8 cellular contexts compared by ENCODE assay signal in genomic region chr5:154039458-154039829, GRCh38. TPM values are rescaled to one million over a fixed set of nuclear protein-coding genes. Genes with fewer than 3 reads are reported as not detected.
A peak's percentile ranks its signal among the peaks of the same experiment; 100 is the strongest.
DNase-seq lines count a peak whose midpoint lies in the region; ATAC-seq and TF ChIP-seq lines count a peak whose summit lies in the region.

No MANE protein-coding gene starts in this region.

- peak overlapping the region; percentile 71 for H3K4me2 ChIP-seq in DOHH2 (ENCODE audit: low read length)
- peak overlapping the region; percentile 81 for H3K4me2 ChIP-seq in parathyroid adenoma (ENCODE audit: low read length)

- H3K27ac ChIP-seq in DOHH2 (ENCODE audit: low read depth, low read length), result no peak overlapping the region
- H3K27ac ChIP-seq in Peyer's patch, result peak overlapping the region in 3 of 4 donors; percentile 83 to 86 (median 85)
- H3K27ac ChIP-seq in esophagus (ENCODE audit: low read depth in 2 of 2, low read length in 1 of 2), result no peak overlapping the region
- peak overlapping the region; percentile 82 for H3K27ac ChIP-seq in parathyroid adenoma

- no peak overlapping the region for H3K9ac ChIP-seq in parathyroid adenoma

- no peak for TF ChIP-seq POLR2A in Peyer's patch (IDR thresholded peaks at IDR 0.05)

- ATAC-seq in GM21423 (IDR thresholded peaks at IDR 0.05; ENCODE audit: unreplicated experiment) (no peak), GM21528 (IDR thresholded peaks at IDR 0.05; ENCODE audit: low FRiP score, unreplicated experiment) (no peak)

- DNase-seq in Peyer's patch, result no peak
- no peak for DNase-seq in AG20443 (ENCODE audit: low spot score)
- no peak for DNase-seq in effector CD4-positive, alpha-beta T cell

- H3K36me3 ChIP-seq in DOHH2 (ENCODE audit: control insufficient read depth, low read length) (peaks cover 8% of the 10 kb centered on the region), Peyer's patch (no peaks in the 10 kb centered on the region), esophagus (ENCODE audit: control insufficient read depth in 2 of 2, insufficient read depth in 2 of 2, low read length in 1 of 2) (peaks cover 0 to 3% of the 10 kb centered on the region in 2 donors), parathyroid adenoma (ENCODE audit: control insufficient read depth, insufficient read depth, low read length) (no peaks in the 10 kb centered on the region)

- H3K4me1 ChIP-seq in DOHH2 (ENCODE audit: control insufficient read depth, low read length) (peaks cover 35% of the 10 kb centered on the region), Peyer's patch (peaks cover 0 to 12% (median 9%) of the 10 kb centered on the region in 4 donors), esophagus (ENCODE audit: control insufficient read depth in 2 of 2, insufficient read depth in 2 of 2, low read length in 1 of 2) (no peaks in the 10 kb centered on the region), parathyroid adenoma (peaks cover 3% of the 10 kb centered on the region)

- no peaks in the 10 kb centered on the region for H3K9me2 ChIP-seq in DOHH2 (replicated peaks; ENCODE audit: control insufficient read depth, low read length)

- H3K79me2 ChIP-seq in DOHH2 (ENCODE audit: control insufficient read depth, low read length), result peaks cover 61% of the 10 kb centered on the region
- peaks cover 25% of the 10 kb centered on the region for H3K79me2 ChIP-seq in parathyroid adenoma

- WGBS in esophagus, 2 donors, result 35 to 44% methylated on average over 1 of the region's 1 CpG

- H2AFZ ChIP-seq in parathyroid adenoma, result peak overlapping the region; percentile 95

- H3K27me3 ChIP-seq in DOHH2 (ENCODE audit: control insufficient read depth, low read length), result no peaks in the 10 kb centered on the region
- H3K27me3 ChIP-seq in Peyer's patch, result no peaks in the 10 kb centered on the region
- no peaks in the 10 kb centered on the region for H3K27me3 ChIP-seq in esophagus (ENCODE audit: control insufficient read depth in 1 of 2, insufficient read depth in 2 of 2, low read length in 2 of 2)
- H3K27me3 ChIP-seq in parathyroid adenoma (ENCODE audit: control insufficient read depth, insufficient read depth, low read length), result no peaks in the 10 kb centered on the region

- H3F3A ChIP-seq in DOHH2 (ENCODE audit: control insufficient read depth, insufficient read depth), result peaks cover 5% of the 10 kb centered on the region; the same call in 1 of the 2 replicates

- H3K9me3 ChIP-seq in DOHH2 (ENCODE audit: control insufficient read depth, insufficient read depth, low read length), result no peaks in the 10 kb centered on the region
- no peaks in the 10 kb centered on the region for H3K9me3 ChIP-seq in Peyer's patch
- no peaks in the 10 kb centered on the region for H3K9me3 ChIP-seq in esophagus (ENCODE audit: control insufficient read depth in 2 of 2, insufficient read depth in 1 of 2, low read depth in 1 of 2, low read length in 1 of 2)
- no peaks in the 10 kb centered on the region for H3K9me3 ChIP-seq in parathyroid adenoma (ENCODE audit: control insufficient read depth, low read length)

- H3K4me3 ChIP-seq in DOHH2 (ENCODE audit: low read length) (peak overlapping the region; percentile 95), Peyer's patch (peak overlapping the region; percentile 62 to 87 (median 64)), esophagus (ENCODE audit: low read depth in 1 of 2, low read length in 2 of 2) (peak overlapping the region; percentile 67 to 99), parathyroid adenoma (ENCODE audit: low read depth, low read length) (peak overlapping the region; percentile 96)

- no peak for TF ChIP-seq CTCF in DOHH2 (IDR thresholded peaks at IDR 0.05; ENCODE audit: low read depth, low read length, poor library complexity, severe bottlenecking)
- no peak for TF ChIP-seq CTCF in Peyer's patch (IDR thresholded peaks at IDR 0.05)
- TF ChIP-seq CTCF in parathyroid adenoma (IDR thresholded peaks at IDR 0.05), result no peak

- no peaks in the 10 kb centered on the region for H4K20me1 ChIP-seq in DOHH2 (ENCODE audit: control insufficient read depth, insufficient read depth, low read depth, low read length)

RNA-seq across cellular contexts. Expression of gene MFAP3, which starts 0.7 kb away (rescaled TPM):
- total RNA-seq in Peyer's patch, result 10 to 100 TPM; 19.8 to 58.7 (median 35.9) TPM
- polyA plus RNA-seq in esophagus, result 1 to 10 TPM; 1.3 to 8.0 TPM

RNA-seq across cellular contexts. Expression of gene FAM114A2, which starts 0.7 kb away (rescaled TPM):
- total RNA-seq in Peyer's patch, result 10 to 100 TPM; 10.2 to 39.3 (median 16.3) TPM
- polyA plus RNA-seq in esophagus, result 1 to 10 TPM; 6.2 to 8.2 TPM

Comparison
In these comparisons a context has a peak if more than half of its experiments do, and no peak if none do; other contexts are left out.
1. H3K27ac ChIP-seq: peak in Peyer's patch (3 of 4) and parathyroid adenoma (single experiment); none in DOHH2 (single experiment) and esophagus (0 of 2).
2. Peak in every context shown above with its lines, with median percentiles within 50 percentile points of each other: H3K4me3 ChIP-seq.